ENCODE assay signal across 10 cellular contexts in genomic region chr16:67395458-67396158, GRCh38. TPM values are rescaled to one million over a fixed set of nuclear protein-coding genes. Genes with fewer than 3 reads are reported as not detected.
A peak's percentile ranks its signal among the peaks of the same experiment; 100 is the strongest.
DNase-seq lines count a peak whose midpoint lies in the region; ATAC-seq and TF ChIP-seq lines count a peak whose summit lies in the region.
"Had no signal": no experiment of that assay in that cellular context is flagged by ENCODE, and none has a peak within 500 bp of the region (broad histone marks: within the 10 kb centered on the region; RNA-seq: fewer than 3 reads in every experiment).

No MANE protein-coding gene starts in this region.

- H3K27ac ChIP-seq in iPS-20b (ENCODE audit: low read length) = no peak overlapping the region
- H3K27ac ChIP-seq: epithelial cell of prostate had no signal

- no peak for TF ChIP-seq CTCF in type B pancreatic cell (conservative IDR thresholded peaks at IDR 0.05)

- peaks cover 6% of the 10 kb centered on the region for H3K4me1 Mint-ChIP-seq in activated naive CD8-positive, alpha-beta T cell (ENCODE audit: low read depth)
- peaks cover 4% of the 10 kb centered on the region for H3K4me1 Mint-ChIP-seq in activated naive CD8-positive, alpha-beta T cell treated with anti-CD3 and anti-CD28 coated beads, Interleukin-2, amount 50 U/mL, for 24 hours
- H3K4me1 Mint-ChIP-seq in type B pancreatic cell (ENCODE audit: unreplicated experiment) = peaks cover 9% of the 10 kb centered on the region

- no peaks in the 10 kb centered on the region for H3K9me3 ChIP-seq in NT2/D1 (ENCODE audit: insufficient read depth, low read length)
- H3K9me3 ChIP-seq in iPS-20b (ENCODE audit: insufficient read depth, low read depth, low read length) = no peaks in the 10 kb centered on the region

- H3K9me3 Mint-ChIP-seq in activated naive CD8-positive, alpha-beta T cell (ENCODE audit: low read depth) = no peaks in the 10 kb centered on the region
- no peaks in the 10 kb centered on the region for H3K9me3 Mint-ChIP-seq in activated naive CD8-positive, alpha-beta T cell treated with anti-CD3 and anti-CD28 coated beads, Interleukin-2, amount 50 U/mL, for 24 hours
- H3K9me3 Mint-ChIP-seq in type B pancreatic cell = no peaks in the 10 kb centered on the region

- H3K9ac ChIP-seq in NT2/D1 (ENCODE audit: insufficient read length, low read depth) (peak overlapping the region; percentile 73), iPS-20b (ENCODE audit: low read depth, low read length) (no peak overlapping the region)

- no peaks in the 10 kb centered on the region for H3K36me3 Mint-ChIP-seq in activated naive CD8-positive, alpha-beta T cell
- H3K36me3 Mint-ChIP-seq in activated naive CD8-positive, alpha-beta T cell treated with anti-CD3 and anti-CD28 coated beads, Interleukin-2, amount 50 U/mL, for 24 hours (ENCODE audit: low read depth) = no peaks in the 10 kb centered on the region
- H3K36me3 Mint-ChIP-seq in type B pancreatic cell = no peaks in the 10 kb centered on the region

- H3K4me1 ChIP-seq in NT2/D1 (ENCODE audit: insufficient read depth, insufficient read length) (peaks cover 46% of the 10 kb centered on the region), iPS-20b (ENCODE audit: insufficient read depth, low read length) (peaks cover 12% of the 10 kb centered on the region; the same call in 1 of the 2 replicates)

- H3K27me3 ChIP-seq in NT2/D1 (ENCODE audit: insufficient read depth, insufficient read length) = peaks cover 59% of the 10 kb centered on the region
- H3K27me3 ChIP-seq in iPS-20b (ENCODE audit: insufficient read depth, low read length) = peaks cover 81% of the 10 kb centered on the region

- H3K27ac Mint-ChIP-seq in activated naive CD8-positive, alpha-beta T cell = no peak overlapping the region
- no peak overlapping the region for H3K27ac Mint-ChIP-seq in activated naive CD8-positive, alpha-beta T cell treated with anti-CD3 and anti-CD28 coated beads, Interleukin-2, amount 50 U/mL, for 24 hours
- H3K27ac Mint-ChIP-seq in type B pancreatic cell = peak overlapping the region; percentile 70

- no peak overlapping the region for H3K4me3 ChIP-seq in NT2/D1 (ENCODE audit: insufficient read length, low read depth)
- peak overlapping the region; percentile 36; the same call in 1 of the 2 replicates for H3K4me3 ChIP-seq in iPS-20b (ENCODE audit: low read length)

- DNase-seq in activated naive CD8-positive, alpha-beta T cell treated with anti-CD3 and anti-CD28 coated beads, Interleukin-2, amount 50 U/mL, for 24 hours = no peak
- DNase-seq in NT2/D1 (ENCODE audit: low read depth, low spot score) = no peak
- DNase-seq in type B pancreatic cell (ENCODE audit: extremely low spot score, unreplicated experiment) = no peak
- DNase-seq in NCI-H446 treated with DMSO at 0.1 percent for 48 hours (lab: John Stamatoyannopoulos, UW) = no peak
- DNase-seq: activated CD4-positive, alpha-beta T cell treated with anti-CD3 and anti-CD28 coated beads, Interleukin-2, amount 50 U/mL, for 1 hour had no signal

- ATAC-seq in activated naive CD8-positive, alpha-beta T cell treated with anti-CD3 and anti-CD28 coated beads, Interleukin-2, amount 50 U/mL, for 24 hours = no peak
- ATAC-seq in GM19328 (IDR thresholded peaks at IDR 0.05; ENCODE audit: unreplicated experiment) (no peak), GM18868 (IDR thresholded peaks at IDR 0.05; ENCODE audit: unreplicated experiment) (no peak)

- no peaks in the 10 kb centered on the region for H3K36me3 ChIP-seq in NT2/D1 (ENCODE audit: insufficient read depth, insufficient read length, low read length)
- H3K36me3 ChIP-seq in iPS-20b (ENCODE audit: insufficient read depth, low read depth, low read length) = no peaks in the 10 kb centered on the region

- H3K4me3 Mint-ChIP-seq in activated naive CD8-positive, alpha-beta T cell = peak overlapping the region; percentile 42
- H3K4me3 Mint-ChIP-seq in activated naive CD8-positive, alpha-beta T cell treated with anti-CD3 and anti-CD28 coated beads, Interleukin-2, amount 50 U/mL, for 24 hours = no peak overlapping the region
- H3K4me3 Mint-ChIP-seq in type B pancreatic cell = peak overlapping the region; percentile 28

- H3K27me3 Mint-ChIP-seq in activated naive CD8-positive, alpha-beta T cell = peaks cover 11% of the 10 kb centered on the region
- peaks cover 32% of the 10 kb centered on the region for H3K27me3 Mint-ChIP-seq in activated naive CD8-positive, alpha-beta T cell treated with anti-CD3 and anti-CD28 coated beads, Interleukin-2, amount 50 U/mL, for 24 hours
- peaks cover 18% of the 10 kb centered on the region for H3K27me3 Mint-ChIP-seq in type B pancreatic cell

RNA-seq across cellular contexts. Expression of gene TPPP3, which starts 2.3 kb away (rescaled TPM):
- total RNA-seq in type B pancreatic cell (ENCODE audit: low replicate concordance) = 39.3 and 44.5 TPM in 2 replicates

RNA-seq across cellular contexts. Expression of gene ZDHHC1, which starts 20.7 kb away (rescaled TPM):
- total RNA-seq in type B pancreatic cell (ENCODE audit: low replicate concordance) = 10.1 and 11.3 TPM in 2 replicates

RNA-seq across cellular contexts. Expression of gene HSD11B2, which starts 35.3 kb away (rescaled TPM):
- total RNA-seq in type B pancreatic cell (ENCODE audit: low replicate concordance) = 5.4 and 8.5 TPM in 2 replicates
